In the genomic region with DNA sequence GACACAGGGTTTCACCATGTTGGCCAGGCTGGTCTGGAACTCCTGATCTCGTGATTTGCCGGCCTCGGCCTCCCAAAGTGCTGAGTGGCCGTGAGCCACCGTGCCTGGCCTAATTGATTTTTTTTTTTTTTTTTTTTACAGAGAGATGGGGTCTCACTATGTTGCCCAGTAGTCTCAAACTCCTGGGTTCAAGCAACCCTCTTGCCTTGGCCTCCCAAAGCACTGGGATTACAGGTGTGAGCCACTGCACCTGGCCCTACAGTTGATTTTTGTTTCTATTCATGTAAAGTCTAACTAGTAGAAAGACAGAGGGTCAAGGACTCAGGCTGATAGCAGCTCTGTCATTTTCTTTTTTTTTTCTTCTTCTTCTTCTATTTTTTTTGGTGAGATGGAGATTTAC, we compare ENCODE assay signal across 26 cellular contexts. TPM values are rescaled to one million over a fixed set of nuclear protein-coding genes. Genes with fewer than 3 reads are reported as not detected.
"Had no signal": no experiment of that assay in that cellular context is flagged by ENCODE, and none has a peak within 500 bp of the region (broad histone marks: within the 10 kb centered on the region; RNA-seq: fewer than 3 reads in every experiment).

No MANE protein-coding gene starts in this region.

- H3K4me2 ChIP-seq: SK-N-SH had no signal

- H3K27ac ChIP-seq: Peyer's patch, RWPE1, SJCRH30 had no signal

- H3K4me3 ChIP-seq: MG63, Peyer's patch, SJCRH30 had no signal

- DNase-seq: activated CD4-positive, alpha-beta T cell treated with anti-CD3 and anti-CD28 coated beads for 48 hours; activated CD4-positive, alpha-beta T cell treated with anti-CD3 and anti-CD28 coated beads, Interleukin-2, amount 50 U/mL, for 48 hours; activated CD4-positive, CD25-positive, alpha-beta regulatory T cell treated with anti-CD3 and anti-CD28 coated beads, Interleukin-2, amount 50 U/mL, for 72 hours; activated CD8-positive, alpha-beta memory T cell treated with anti-CD3 and anti-CD28 coated beads, Interleukin-2, amount 10 ng/mL, durations not matched to agents 7 days and 5 days; activated effector memory CD4-positive, alpha-beta T cell treated with Interleukin-2 at 50 U/mL for 16 hours; activated naive CD4-positive, alpha-beta T cell; activated T-cell treated with anti-CD3 and anti-CD28 coated beads, Interleukin-2, amount 50 U/mL, for 24 hours; aorta; central memory CD4-positive, alpha-beta T cell; MG63; MV-4-11; NCI-H1092 treated with DMSO at 0.1 percent for 48 hours; NCI-H1417 treated with DMSO at 0.1 percent for 48 hours; NCI-H1694; NCI-H2029; NCI-H510A treated with DMSO at 0.1 percent for 48 hours; Peyer's patch; Right ventricle myocardium superior; SJCRH30; SK-N-SH; SW 1271 had no signal

- FAIRE-seq: bronchial epithelial cell had no signal

- H3K36me3 ChIP-seq: MG63, Peyer's patch, SJCRH30 had no signal

- H3K9ac ChIP-seq: SK-N-SH had no signal

- ATAC-seq: activated CD8-positive, alpha-beta memory T cell treated with anti-CD3 and anti-CD28 coated beads, Interleukin-2, amount 10 ng/mL, durations not matched to agents 7 days and 5 days had no signal

- H3K27me3 ChIP-seq: MG63, Peyer's patch, SJCRH30 had no signal

- H3K9me3 ChIP-seq: MG63, Peyer's patch, SJCRH30, SK-N-SH had no signal

RNA-seq across cellular contexts. Expression of gene FGF21, which starts 21.8 kb away (rescaled TPM):
- total RNA-seq: activated CD8-positive, alpha-beta memory T cell treated with anti-CD3 and anti-CD28 coated beads, Interleukin-2, amount 10 ng/mL, durations not matched to agents 7 days and 5 days; activated T-helper 1 cell treated with anti-CD3 and anti-CD28 coated beads, Interleukin-12 subunit alpha, Interleukin-12 subunit beta, Interleukin-2, Interleukin-4 antibody, amounts not matched to agents 30 ng/mL and 10 ng/mL and 1 ng/mL, durations not matched to agents 14 hours and 24 hours and 36 hours; aorta; bronchial epithelial cell; chondrocyte; Peyer's patch; Right ventricle myocardium superior; SJCRH30; T-helper 1 cell treated with Interleukin-12 subunit alpha and Interleukin-12 subunit beta and Interleukin-4 antibody, amounts not matched to agents 30 ng/mL and 1 ng/mL, for 36 hours had no signal
- polyA plus RNA-seq: aorta, SK-N-SH had no signal

RNA-seq across cellular contexts. Expression of gene FUT1, which starts 24.7 kb away (rescaled TPM):
- total RNA-seq: SJCRH30 had no signal

RNA-seq across cellular contexts. Expression of gene IZUMO1, which starts 30.4 kb away (rescaled TPM):
- total RNA-seq: activated CD8-positive, alpha-beta memory T cell treated with anti-CD3 and anti-CD28 coated beads, Interleukin-2, amount 10 ng/mL, durations not matched to agents 7 days and 5 days; activated T-helper 1 cell treated with anti-CD3 and anti-CD28 coated beads, Interleukin-12 subunit alpha, Interleukin-12 subunit beta, Interleukin-2, Interleukin-4 antibody, amounts not matched to agents 30 ng/mL and 10 ng/mL and 1 ng/mL, durations not matched to agents 14 hours and 24 hours and 36 hours; chondrocyte; Peyer's patch; SJCRH30; T-helper 1 cell treated with Interleukin-12 subunit alpha and Interleukin-12 subunit beta and Interleukin-4 antibody, amounts not matched to agents 30 ng/mL and 1 ng/mL, for 36 hours had no signal

RNA-seq across cellular contexts. Expression of gene RASIP1, which starts 36.7 kb away (rescaled TPM):
- total RNA-seq: activated CD8-positive, alpha-beta memory T cell treated with anti-CD3 and anti-CD28 coated beads, Interleukin-2, amount 10 ng/mL, durations not matched to agents 7 days and 5 days had no signal
